1 cellular context compared by ENCODE assay signal in genomic region chr3:31534036-31534435, GRCh38.
TF ChIP-seq lines count a peak whose summit lies in the region.

No MANE protein-coding gene starts in this region.

TF ChIP-seq in K562, 482 proteins besides CTCF, POLR2A, EP300 and RAD21 (continued from another document):
- TF ChIP-seq E4F1 (CRISPR knock-in tag; IDR thresholded peaks at IDR 0.05; ENCODE audit: borderline replicate concordance) (no peak), GTF2E2 (tag; IDR thresholded peaks at IDR 0.05) (no peak), RBFOX2 (IDR thresholded peaks at IDR 0.05; ENCODE audit: low read depth, low read length) (no peak), DPF2 (IDR thresholded peaks at IDR 0.05) (peak; percentile 60; the same call in 1 of the 2 replicates), KLF16 (IDR thresholded peaks at IDR 0.05) (no peak), EWSR1 (IDR thresholded peaks at IDR 0.05; ENCODE audit: borderline replicate concordance, low read depth, partially characterized antibody) (no peak), ZNF57 (CRISPR knock-in tag; IDR thresholded peaks at IDR 0.05) (no peak), STAT5A (IDR thresholded peaks at IDR 0.05; ENCODE audit: borderline replicate concordance, low read length) (no peak), RBM39 (optimal IDR thresholded peaks at IDR 0.05; ENCODE audit: low read depth, low read length) (peak; percentile 56), EHMT2 (IDR thresholded peaks at IDR 0.05) (no peak), BRCA1 (IDR thresholded peaks at IDR 0.05) (no peak), BRCA1 (CRISPR knock-in tag; IDR thresholded peaks at IDR 0.05) (no peak), TAF1 (IDR thresholded peaks at IDR 0.05; ENCODE audit: control insufficient read depth, extremely low read depth, insufficient read depth, low read length, severe bottlenecking) (no peak), PRDM10 (IDR thresholded peaks at IDR 0.05; ENCODE audit: partially characterized antibody) (peak; percentile 21), ZBTB26 (CRISPR knock-in tag; IDR thresholded peaks at IDR 0.05) (no peak), IRF9 (tag; IDR thresholded peaks at IDR 0.05) (no peak), TSHZ1 (CRISPR knock-in tag; IDR thresholded peaks at IDR 0.05) (no peak), ZNF311 (CRISPR knock-in tag; IDR thresholded peaks at IDR 0.05) (no peak), ZNF133 (CRISPR knock-in tag; IDR thresholded peaks at IDR 0.05) (0 out of 2 replicates have a peak, but pooled peaks have one; percentile 26)
